ENCODE assay signal across 12 cellular contexts in the genomic region with DNA sequence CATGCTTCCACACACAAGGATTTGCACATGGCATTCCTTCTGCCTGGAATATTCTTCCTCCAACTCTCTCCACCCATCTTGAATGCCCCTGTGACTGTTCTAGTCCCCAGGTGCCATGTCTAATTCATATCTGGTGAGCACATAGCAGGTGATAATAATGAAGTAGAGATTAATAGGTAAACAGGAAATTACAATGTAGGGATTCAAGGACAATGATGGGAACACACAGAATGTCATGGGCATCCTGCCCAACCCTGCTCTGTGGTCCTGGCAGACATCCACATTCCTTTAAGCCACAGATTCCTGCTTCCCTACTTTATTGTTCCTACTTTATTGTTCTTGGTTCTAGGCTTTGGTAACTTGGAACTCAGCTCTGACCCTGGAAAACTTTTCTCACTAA.
DNase-seq lines count a peak whose midpoint lies in the region; ATAC-seq, FAIRE-seq and TF ChIP-seq lines count a peak whose summit lies in the region.
"Had no signal": no experiment of that assay in that cellular context is flagged by ENCODE, and none has a peak within 500 bp of the region (broad histone marks: within the 10 kb centered on the region; RNA-seq: fewer than 3 reads in every experiment).

No MANE protein-coding gene starts in this region.

- no peaks in the 10 kb centered on the region for H3K27me3 Mint-ChIP-seq in astrocyte (ENCODE audit: low read depth, unreplicated experiment)
- H3K27me3 Mint-ChIP-seq in activated CD8-positive, alpha-beta memory T cell treated with anti-CD3 and anti-CD28 coated beads, Interleukin-2, amount 10 ng/mL, durations not matched to agents 7 days and 5 days, result no peaks in the 10 kb centered on the region

- H3K36me3 ChIP-seq in astrocyte (ENCODE audit: insufficient read depth, low read length), result no peaks in the 10 kb centered on the region

- intact Hi-C loops in right cardiac atrium (cut with DNase I), result no loop called here

- H3K27ac ChIP-seq in astrocyte (ENCODE audit: low read depth, low read length) (no peak overlapping the region), right cardiac atrium (ENCODE audit: low read length) (no peak overlapping the region)
- H3K27ac ChIP-seq: C4-2B, KMS-11 had no signal

- H3K9me3 Mint-ChIP-seq in astrocyte (ENCODE audit: unreplicated experiment), result no peaks in the 10 kb centered on the region
- no peaks in the 10 kb centered on the region for H3K9me3 Mint-ChIP-seq in activated CD8-positive, alpha-beta memory T cell treated with anti-CD3 and anti-CD28 coated beads, Interleukin-2, amount 10 ng/mL, durations not matched to agents 7 days and 5 days (ENCODE audit: low read depth)

- TF ChIP-seq CTCF in HFF-Myc (IDR thresholded peaks at IDR 0.05; ENCODE audit: low read depth, low read length, missing control alignments), result no peak
- no peak for TF ChIP-seq CTCF in astrocyte (IDR thresholded peaks at IDR 0.05; ENCODE audit: insufficient read depth, low read depth, low read length)

- peaks cover 11% of the 10 kb centered on the region for H3K4me1 Mint-ChIP-seq in astrocyte (ENCODE audit: low read depth, unreplicated experiment)
- no peaks in the 10 kb centered on the region for H3K4me1 Mint-ChIP-seq in activated CD8-positive, alpha-beta memory T cell treated with anti-CD3 and anti-CD28 coated beads, Interleukin-2, amount 10 ng/mL, durations not matched to agents 7 days and 5 days

- no peaks in the 10 kb centered on the region for H3K27me3 ChIP-seq in astrocyte (ENCODE audit: insufficient read depth, low read length)
- H3K27me3 ChIP-seq in right cardiac atrium (ENCODE audit: control insufficient read depth, insufficient read depth), result no peaks in the 10 kb centered on the region

- FAIRE-seq in astrocyte (lab: Jason Lieb, UNC), result no peak

- peaks cover 8% of the 10 kb centered on the region for H3K4me1 ChIP-seq in astrocyte (ENCODE audit: insufficient read depth, low read length)
- H3K4me1 ChIP-seq in right cardiac atrium (ENCODE audit: control insufficient read depth, insufficient read depth, low read length), result no peaks in the 10 kb centered on the region

- H3K27ac Mint-ChIP-seq in astrocyte (ENCODE audit: unreplicated experiment), result no peak overlapping the region
- no peak overlapping the region for H3K27ac Mint-ChIP-seq in activated CD8-positive, alpha-beta memory T cell treated with anti-CD3 and anti-CD28 coated beads, Interleukin-2, amount 10 ng/mL, durations not matched to agents 7 days and 5 days

- no peak overlapping the region for H2AFZ ChIP-seq in astrocyte (ENCODE audit: low read depth, low read length)

- no peaks in the 10 kb centered on the region for H4K20me1 ChIP-seq in astrocyte (ENCODE audit: insufficient read depth, low read length)

- no peak overlapping the region for H3K4me2 ChIP-seq in astrocyte (ENCODE audit: low read length)
- H3K4me2 ChIP-seq: KMS-11 had no signal

- CTCF ChIA-PET in activated CD8-positive, alpha-beta memory T cell treated with anti-CD3 and anti-CD28 coated beads, Interleukin-2, amount 10 ng/mL, durations not matched to agents 7 days and 5 days (lab: Charles Lee), result no interaction called here

- H3K4me3 Mint-ChIP-seq in astrocyte (ENCODE audit: unreplicated experiment), result no peak overlapping the region
- no peak overlapping the region for H3K4me3 Mint-ChIP-seq in activated CD8-positive, alpha-beta memory T cell treated with anti-CD3 and anti-CD28 coated beads, Interleukin-2, amount 10 ng/mL, durations not matched to agents 7 days and 5 days

- H3K9me3 ChIP-seq in astrocyte (ENCODE audit: insufficient read depth, low read depth, low read length), result no peaks in the 10 kb centered on the region
- no peaks in the 10 kb centered on the region for H3K9me3 ChIP-seq in right cardiac atrium (ENCODE audit: control insufficient read depth, low read length)

- H3K9ac ChIP-seq in astrocyte (ENCODE audit: low read length), result no peak overlapping the region
- H3K9ac ChIP-seq: KMS-11 had no signal

- H3K79me2 ChIP-seq in astrocyte (ENCODE audit: insufficient read depth, low read length), result no peaks in the 10 kb centered on the region

- H3K4me3 ChIP-seq in HFF-Myc (replicated peaks; ENCODE audit: low read depth, low read length), result no peak overlapping the region
- H3K4me3 ChIP-seq in astrocyte (ENCODE audit: insufficient read depth, low read depth, low read length), result no peak overlapping the region
- no peak overlapping the region for H3K4me3 ChIP-seq in right cardiac atrium (ENCODE audit: low read length)

- H3K36me3 Mint-ChIP-seq in astrocyte (ENCODE audit: low read depth, unreplicated experiment), result no peaks in the 10 kb centered on the region
- no peaks in the 10 kb centered on the region for H3K36me3 Mint-ChIP-seq in activated CD8-positive, alpha-beta memory T cell treated with anti-CD3 and anti-CD28 coated beads, Interleukin-2, amount 10 ng/mL, durations not matched to agents 7 days and 5 days

- ATAC-seq in right cardiac atrium (peak in 1 of 2 donors; percentile 77), GM18498 (IDR thresholded peaks at IDR 0.05; ENCODE audit: unreplicated experiment) (no peak)
- ATAC-seq in activated CD8-positive, alpha-beta memory T cell treated with anti-CD3 and anti-CD28 coated beads, Interleukin-2, amount 10 ng/mL, durations not matched to agents 7 days and 5 days, result no peak

- DNase-seq in AG08395 (ENCODE audit: low spot score), result peak; percentile 5
- peak; percentile 44 for DNase-seq in HFF-Myc (ENCODE audit: extremely low read depth, low read depth)
- DNase-seq in astrocyte (ENCODE audit: low read depth), result peak; percentile 81
- peak in 2 of 3 donors; percentile 37 to 53 for DNase-seq in right cardiac atrium
- DNase-seq in activated CD8-positive, alpha-beta memory T cell treated with anti-CD3 and anti-CD28 coated beads, Interleukin-2, amount 10 ng/mL, durations not matched to agents 7 days and 5 days, result no peak
- DNase-seq in iPS-NIHi11 (ENCODE audit: low spot score), result no peak
- no peak for DNase-seq in RKO (ENCODE audit: low spot score)
- DNase-seq: activated T-cell treated with anti-CD3 and anti-CD28 coated beads for 4 hours; stimulated activated naive CD4-positive, alpha-beta T cell had no signal

Comparison
In these comparisons a context has a peak if more than half of its experiments do, and no peak if none do; other contexts are left out.
1. DNase-seq: peak in AG08395 (single experiment), HFF-Myc (single experiment), astrocyte (single experiment) and right cardiac atrium (2 of 3); none in activated CD8-positive, alpha-beta memory T cell treated with anti-CD3 and anti-CD28 coated beads, Interleukin-2, amount 10 ng/mL, durations not matched to agents 7 days and 5 days (single experiment), iPS-NIHi11 (single experiment) and RKO (single experiment).